Comparison of ENCODE assay signal across 1 cellular context in genomic region chr11:30984827-30985226, GRCh38.
TF ChIP-seq lines count a peak whose summit lies in the region.

No MANE protein-coding gene starts in this region.

TF ChIP-seq in GM23338, 12 proteins besides CTCF, POLR2A, EP300 and RAD21 (continued from another document):
- TF ChIP-seq REST (IDR thresholded peaks at IDR 0.05; ENCODE audit: unreplicated experiment) (no peak), ZNF114 (CRISPR knock-in tag; IDR thresholded peaks at IDR 0.05) (no peak), JUNB (IDR thresholded peaks at IDR 0.05; ENCODE audit: unreplicated experiment) (no peak), ETS1 (IDR thresholded peaks at IDR 0.05) (no peak), ZNF331 (CRISPR knock-in tag; IDR thresholded peaks at IDR 0.05; ENCODE audit: low read depth) (no peak), NANOG (IDR thresholded peaks at IDR 0.05; ENCODE audit: borderline replicate concordance) (no peak), EZH2phosphoT487 (IDR thresholded peaks at IDR 0.05; ENCODE audit: unreplicated experiment) (no peak), ZNF462 (CRISPR knock-in tag; IDR thresholded peaks at IDR 0.05) (no peak), STAT1 (IDR thresholded peaks at IDR 0.05; ENCODE audit: unreplicated experiment) (no peak)
